ENCODE assay signal across 8 cellular contexts in genomic region chr17:61837175-61838051, GRCh38. TPM values are rescaled to one million over a fixed set of nuclear protein-coding genes. Genes with fewer than 3 reads are reported as not detected.
DNase-seq lines count a peak whose midpoint lies in the region; ATAC-seq and TF ChIP-seq lines count a peak whose summit lies in the region.

No MANE protein-coding gene starts in this region.

- no peaks in the 10 kb centered on the region for H3K27me3 ChIP-seq in DND-41 (ENCODE audit: insufficient read depth, low read length, poor library complexity)
- no peaks in the 10 kb centered on the region for H3K27me3 ChIP-seq in Peyer's patch

- H3K36me3 Mint-ChIP-seq in activated naive CD4-positive, alpha-beta T cell treated with anti-CD3 and anti-CD28 coated beads for 36 hours (ENCODE audit: low read depth) = peaks cover 8% of the 10 kb centered on the region

- peak; percentile 84 for ATAC-seq in DND-41 (ENCODE audit: insufficient read depth, low read depth)
- no peak for ATAC-seq in Right ventricle myocardium superior (ENCODE audit: poor library complexity)
- ATAC-seq in sciatic nerve = peak; percentile 55
- ATAC-seq in HG02970 (IDR thresholded peaks at IDR 0.05; ENCODE audit: low FRiP score, unreplicated experiment) = no peak
- no peak for ATAC-seq in HG03432 (IDR thresholded peaks at IDR 0.05; ENCODE audit: unreplicated experiment)

- H3K4me1 ChIP-seq in DND-41 (ENCODE audit: insufficient read depth, low read length) (no peaks in the 10 kb centered on the region), Peyer's patch (no peaks in the 10 kb centered on the region)

- CTCF ChIA-PET in activated naive CD4-positive, alpha-beta T cell treated with anti-CD3 and anti-CD28 coated beads for 36 hours (lab: Charles Lee) = interaction anchor here (0.6 to 1.3 kb wide), 5 partner anchors 27 to 207 kb away, joined by 3 to 4 read pairs (median 3); no protein-coding TSS in a partner anchor

- H3K9me3 Mint-ChIP-seq in activated naive CD4-positive, alpha-beta T cell treated with anti-CD3 and anti-CD28 coated beads for 36 hours = no peaks in the 10 kb centered on the region

- no peak overlapping the region for H3K4me2 ChIP-seq in DND-41 (ENCODE audit: insufficient read depth, low read length)

- no peaks in the 10 kb centered on the region for H3K9me3 ChIP-seq in DND-41 (ENCODE audit: insufficient read depth, low read length, severe bottlenecking)
- no peaks in the 10 kb centered on the region for H3K9me3 ChIP-seq in Peyer's patch

- intact Hi-C loops in activated naive CD4-positive, alpha-beta T cell treated with anti-CD3 and anti-CD28 coated beads for 36 hours (cut with micrococcal nuclease) = loop anchor here (1.0 to 2.0 kb wide), 3 partner anchors 201 to 425 kb away; no protein-coding TSS in a partner anchor
- intact Hi-C loops in Right ventricle myocardium superior (cut with DNase I) (no loop called here), sciatic nerve (cut with DNase I) (loop anchor here (10.0 kb wide), 1 partner anchor 423 kb away; no protein-coding TSS in a partner anchor)

- H4K20me1 ChIP-seq in DND-41 (ENCODE audit: insufficient read depth, low read length) = no peaks in the 10 kb centered on the region

- peak; percentile 51 for DNase-seq in DND-41
- peak; percentile 94 for DNase-seq in HuH-7.5 (ENCODE audit: low spot score)
- peak; percentile 36 to 77 (median 58) for DNase-seq in Peyer's patch
- DNase-seq in activated naive CD4-positive, alpha-beta T cell treated with anti-CD3 and anti-CD28 coated beads for 36 hours = peak; percentile 63
- DNase-seq in Right ventricle myocardium superior = peak; percentile 50
- peak; percentile 75 for DNase-seq in sciatic nerve (ENCODE audit: low spot score)

- H3K9ac ChIP-seq in DND-41 (ENCODE audit: low read depth, low read length) = no peak overlapping the region

- H3K4me3 Mint-ChIP-seq in activated naive CD4-positive, alpha-beta T cell treated with anti-CD3 and anti-CD28 coated beads for 36 hours = no peak overlapping the region

- no peaks in the 10 kb centered on the region for H3K27me3 Mint-ChIP-seq in activated naive CD4-positive, alpha-beta T cell treated with anti-CD3 and anti-CD28 coated beads for 36 hours (ENCODE audit: low read depth)

- peaks cover 47% of the 10 kb centered on the region for H3K36me3 ChIP-seq in DND-41 (ENCODE audit: insufficient read depth, low read length)
- no peaks in the 10 kb centered on the region for H3K36me3 ChIP-seq in Peyer's patch

- H3K4me3 ChIP-seq in DND-41 (ENCODE audit: low read depth in 1 of 2, low read length in 2 of 2) = no peak overlapping the region; a peak in 1 of 4 replicates
- no peak overlapping the region for H3K4me3 ChIP-seq in Peyer's patch

- TF ChIP-seq CTCF in DND-41 (IDR thresholded peaks at IDR 0.05; ENCODE audit: borderline replicate concordance, extremely low read depth, low read length, poor library complexity, severe bottlenecking) (peak; percentile 72), Peyer's patch (IDR thresholded peaks at IDR 0.05) (peak in 4 of 6 experiments; percentile 60 to 78 (median 74))

- H3K27ac Mint-ChIP-seq in activated naive CD4-positive, alpha-beta T cell treated with anti-CD3 and anti-CD28 coated beads for 36 hours = no peak overlapping the region

- no peaks in the 10 kb centered on the region for H3K4me1 Mint-ChIP-seq in activated naive CD4-positive, alpha-beta T cell treated with anti-CD3 and anti-CD28 coated beads for 36 hours (ENCODE audit: low read depth)

- no peak for TF ChIP-seq POLR2A in Peyer's patch (IDR thresholded peaks at IDR 0.05)

- H3K27ac ChIP-seq in DND-41 (ENCODE audit: low read length) (no peak overlapping the region), Peyer's patch (no peak overlapping the region)

- H3K79me2 ChIP-seq in DND-41 (ENCODE audit: insufficient read depth, low read length) = peaks cover 3% of the 10 kb centered on the region; the same call in 1 of the 2 replicates

- no peak overlapping the region for H2AFZ ChIP-seq in DND-41 (ENCODE audit: low read depth, low read length)

RNA-seq across cellular contexts. Expression of gene BRIP1, which starts 25.9 kb away (rescaled TPM):
- total RNA-seq in Peyer's patch (10 to 100 TPM in 1 of 4 donors, 1 to 10 TPM in 3; 4.3 to 13.2 (median 4.5) TPM), Right ventricle myocardium superior (0.22 TPM), sciatic nerve (0.53 TPM)
- 10 to 100 TPM; 12.0 to 12.9 TPM for total RNA-seq in activated naive CD4-positive, alpha-beta T cell treated with anti-CD3 and anti-CD28 coated beads for 36 hours

Comparison
In these comparisons a context has a peak if more than half of its experiments do, and no peak if none do; other contexts are left out.
1. ATAC-seq: peak in DND-41 (single experiment) and sciatic nerve (single experiment); none in Right ventricle myocardium superior (single experiment), HG02970 (single experiment) and HG03432 (single experiment).
2. Peak in every context shown above with its lines, with median percentiles within 50 percentile points of each other: DNase-seq.